In genomic region chr2:133811409-133812125, GRCh38 we compare ENCODE assay signal across 31 cellular contexts.
DNase-seq lines count a peak whose midpoint lies in the region; ATAC-seq, FAIRE-seq and TF ChIP-seq lines count a peak whose summit lies in the region.
"Had no signal": no experiment of that assay in that cellular context is flagged by ENCODE, and none has a peak within 500 bp of the region (broad histone marks: within the 10 kb centered on the region; RNA-seq: fewer than 3 reads in every experiment).

No MANE protein-coding gene starts in this region.

- no peaks in the 10 kb centered on the region for H3K4me1 Mint-ChIP-seq in CD14-positive monocyte
- no peaks in the 10 kb centered on the region for H3K4me1 Mint-ChIP-seq in T-cell
- H3K4me1 Mint-ChIP-seq: activated naive CD8-positive, alpha-beta T cell treated with anti-CD3 and anti-CD28 coated beads, Interleukin-2, amount 50 U/mL, for 24 hours; H9; immature natural killer cell had no signal

- TF ChIP-seq CTCF in CD14-positive monocyte (IDR thresholded peaks at IDR 0.05) (no peak), OCI-LY3 (IDR thresholded peaks at IDR 0.05; ENCODE audit: low read depth, low read length) (no peak), K562 (IDR thresholded peaks at IDR 0.05 in 2 of 3, conservative IDR thresholded peaks at IDR 0.05 in 1 of 3; ENCODE audit: insufficient read depth in 2 of 3, low read depth in 1 of 3, low read length in 3 of 3) (no peak), left lung (IDR thresholded peaks at IDR 0.05) (no peak), thyroid gland (IDR thresholded peaks at IDR 0.05) (no peak), osteoblast (IDR thresholded peaks at IDR 0.05; ENCODE audit: extremely low read depth, low read depth, low read length) (no peak)

- no peaks in the 10 kb centered on the region for H3K9me1 ChIP-seq in K562 (ENCODE audit: control insufficient read depth, insufficient read depth, low read length)

- TF ChIP-seq RAD21 in K562 (CRISPR knock-in tag; conservative IDR thresholded peaks at IDR 0.05 in 1 of 2, IDR thresholded peaks at IDR 0.05 in 1 of 2) = no peak

- peak overlapping the region; percentile 69 for H3K27ac ChIP-seq in OCI-LY3 (ENCODE audit: low read length)
- no peak overlapping the region for H3K27ac ChIP-seq in K562 (ENCODE audit: extremely low read depth, low read depth, low read length)
- no peak overlapping the region for H3K27ac ChIP-seq in left lung
- no peak overlapping the region for H3K27ac ChIP-seq in thyroid gland
- no peak overlapping the region for H3K27ac ChIP-seq in osteoblast (ENCODE audit: low read depth, low read length)
- H3K27ac ChIP-seq: colonic mucosa, KMS-11, pancreas, SJSA1, suprapubic skin had no signal

- FAIRE-seq in K562 (lab: Jason Lieb, UNC) = no peak
- FAIRE-seq: HTR-8/SVneo, pancreas, RCC 7860, urothelium cell line had no signal

- H3K27me3 Mint-ChIP-seq in CD14-positive monocyte (ENCODE audit: low read depth in 3 of 3) (peaks cover 0 to 7% (median 4%) of the 10 kb centered on the region in 3 donors), T-cell (peaks cover 19 to 24% of the 10 kb centered on the region in 2 donors)

- H4K20me1 ChIP-seq in OCI-LY3 (ENCODE audit: insufficient read depth, low read length) (no peaks in the 10 kb centered on the region), K562 (replicated peaks; ENCODE audit: control insufficient read depth, insufficient read depth, low read length) (no peaks in the 10 kb centered on the region), osteoblast (ENCODE audit: insufficient read depth, low read length) (no peaks in the 10 kb centered on the region)

- H3K27me3 ChIP-seq in OCI-LY3 (ENCODE audit: low read depth, low read length) = no peaks in the 10 kb centered on the region; the same call in 1 of the 2 replicates
- H3K27me3 ChIP-seq in K562 (ENCODE audit: control insufficient read depth in 2 of 2, insufficient read depth in 2 of 2, low read length in 2 of 2) = no peaks in the 10 kb centered on the region
- H3K27me3 ChIP-seq in left lung = no peaks in the 10 kb centered on the region
- no peaks in the 10 kb centered on the region for H3K27me3 ChIP-seq in thyroid gland
- no peaks in the 10 kb centered on the region for H3K27me3 ChIP-seq in osteoblast (ENCODE audit: insufficient read depth, low read length)
- H3K27me3 ChIP-seq: colonic mucosa, pancreas, SJSA1, suprapubic skin had no signal

- intact Hi-C loops in CD14-positive monocyte (cut with micrococcal nuclease) (no loop called here), K562 (cut with micrococcal nuclease) (no loop called here), left lung (cut with DNase I) (no loop called here), thyroid gland (cut with DNase I) (no loop called here)

- no peaks in the 10 kb centered on the region for H3K36me3 ChIP-seq in OCI-LY3 (replicated peaks; ENCODE audit: low read depth, low read length)
- no peaks in the 10 kb centered on the region for H3K36me3 ChIP-seq in K562 (ENCODE audit: control insufficient read depth, insufficient read depth, low read length)
- H3K36me3 ChIP-seq in left lung = no peaks in the 10 kb centered on the region
- H3K36me3 ChIP-seq in thyroid gland = no peaks in the 10 kb centered on the region
- H3K36me3 ChIP-seq in osteoblast (ENCODE audit: insufficient read depth, low read length) = no peaks in the 10 kb centered on the region
- H3K36me3 ChIP-seq: colonic mucosa, pancreas, SJSA1, suprapubic skin had no signal

- in situ Hi-C loops in KBM-7 (cut with MboI; ENCODE audit: low pct_unique_long_range_greater_than_20kb, low sequenced_read_pairs) = no loop called here
- in situ Hi-C loops in K562 (cut with MboI) = no loop called here

- DNase-seq in CD14-positive monocyte (ENCODE audit: low spot score) (no peak), KBM-7 (peak; percentile 29), K562 (ENCODE audit: extremely low read depth in 1 of 4, low spot score in 3 of 4) (no peak), left lung (no peak), thyroid gland (no peak), T-cell (no peak), osteoblast (ENCODE audit: insufficient read length, low spot score, missing footprints) (no peak)
- DNase-seq: activated CD4-positive, alpha-beta T cell treated with anti-CD3 and anti-CD28 coated beads, Interleukin-2, amount 50 U/mL, for 48 hours; activated gamma-delta T cell treated with Interleukin-2 at 50 U/mL for 16 hours; activated naive CD8-positive, alpha-beta T cell treated with anti-CD3 and anti-CD28 coated beads, Interleukin-2, amount 50 U/mL, for 24 hours; activated T-cell treated with anti-CD3 and anti-CD28 coated beads, Interleukin-2, amount 50 U/mL, for 48 hours; colonic mucosa; effector CD8-positive, alpha-beta T cell; H9; hypothalamus; immature natural killer cell; left cardiac atrium; mucosa of descending colon; NCI-H1048; NCI-H1694; pancreas; stimulated activated naive CD4-positive, alpha-beta T cell had no signal

- H3K9ac ChIP-seq in OCI-LY3 (ENCODE audit: low read length) (no peak overlapping the region), K562 (ENCODE audit: insufficient read depth in 1 of 2, low read depth in 2 of 2, low read length in 2 of 2) (no peak overlapping the region)
- H3K9ac ChIP-seq: KMS-11 had no signal

- 0% methylated on average over 4 of the region's 4 CpGs for WGBS in K562 (ENCODE audit: insufficient coverage, low coverage, missing lambda C conversion rate)
- 80 to 82% methylated on average over 4 of the region's 4 CpGs for WGBS in thyroid gland, 2 donors

- no TSS peak for BruUV-seq in K562 (replicated peaks; lab: Mats Ljungman, UMichigan)

- H3K79me2 ChIP-seq in OCI-LY3 (ENCODE audit: low read length) (no peaks in the 10 kb centered on the region), K562 (ENCODE audit: control insufficient read depth, insufficient read depth, low read length) (no peaks in the 10 kb centered on the region), osteoblast (ENCODE audit: insufficient read depth, low read length) (no peaks in the 10 kb centered on the region)

- H2AFZ ChIP-seq in OCI-LY3 (ENCODE audit: low read depth, low read length) (no peak overlapping the region), K562 (ENCODE audit: low read depth, low read length) (no peak overlapping the region), osteoblast (ENCODE audit: low read length) (no peak overlapping the region)

- peaks cover 32% of the 10 kb centered on the region; the same call in 1 of the 2 replicates for H3K9me3 ChIP-seq in OCI-LY3 (ENCODE audit: insufficient read depth, low read length)
- H3K9me3 ChIP-seq in K562 (replicated peaks; ENCODE audit: control insufficient read depth, insufficient read depth, low read depth, low read length) = no peaks in the 10 kb centered on the region
- peaks cover 0 to 32% of the 10 kb centered on the region in 2 donors for H3K9me3 ChIP-seq in left lung
- H3K9me3 ChIP-seq in thyroid gland = no peaks in the 10 kb centered on the region
- no peaks in the 10 kb centered on the region for H3K9me3 ChIP-seq in osteoblast (ENCODE audit: low read depth, low read length)
- H3K9me3 ChIP-seq: colonic mucosa, mucosa of descending colon, pancreas, SJSA1, suprapubic skin had no signal

- peaks cover 0 to 8% of the 10 kb centered on the region in 2 donors for H3K36me3 Mint-ChIP-seq in CD14-positive monocyte
- H3K36me3 Mint-ChIP-seq in T-cell = no peaks in the 10 kb centered on the region

- no peak for TF ChIP-seq EP300 in K562 (IDR thresholded peaks at IDR 0.05; ENCODE audit: low read length)

- H3K4me1 ChIP-seq in OCI-LY3 (ENCODE audit: low read length) = no peaks in the 10 kb centered on the region
- H3K4me1 ChIP-seq in K562 (replicated peaks in 1 of 2; ENCODE audit: control insufficient read depth in 2 of 2, insufficient read depth in 2 of 2, low read length in 2 of 2) = no peaks in the 10 kb centered on the region
- no peaks in the 10 kb centered on the region for H3K4me1 ChIP-seq in left lung
- H3K4me1 ChIP-seq in thyroid gland = no peaks in the 10 kb centered on the region
- H3K4me1 ChIP-seq in osteoblast (ENCODE audit: insufficient read depth, low read length) = peaks cover 15% of the 10 kb centered on the region
- H3K4me1 ChIP-seq: colonic mucosa, pancreas, suprapubic skin had no signal

- CTCF ChIA-PET in K562 (lab: Yijun Ruan, JAX; ENCODE audit: low intra/inter-chr PET ratio) (no interaction called here), T-cell (lab: Charles Lee) (no interaction called here)

- POLR2A ChIA-PET in K562 (lab: Yijun Ruan, JAX) = no interaction called here
- POLR2A ChIA-PET in T-cell (lab: Charles Lee) = no interaction called here

- no peak for ATAC-seq in K562
- no peak for ATAC-seq in left lung
- ATAC-seq in T-cell (replicated peaks in 1 of 4) = no peak
- ATAC-seq: activated CD4-positive, CD25-positive, alpha-beta regulatory T cell treated with anti-CD3 and anti-CD28 coated beads, Interleukin-2, amount 50 U/mL, for 24 hours; activated naive CD8-positive, alpha-beta T cell treated with anti-CD3 and anti-CD28 coated beads, Interleukin-2, amount 50 U/mL, for 24 hours; left cardiac atrium; mucosa of descending colon; pancreas had no signal

- H3K4me2 ChIP-seq in OCI-LY3 (ENCODE audit: low read length) (no peak overlapping the region), K562 (ENCODE audit: insufficient read depth, low read length) (no peak overlapping the region), osteoblast (ENCODE audit: insufficient read depth, low read length) (no peak overlapping the region)
- H3K4me2 ChIP-seq: KMS-11 had no signal

- TF ChIP-seq POLR2A in K562 (conservative IDR thresholded peaks at IDR 0.05) (no peak), thyroid gland (IDR thresholded peaks at IDR 0.05) (no peak)

- H3K9me3 Mint-ChIP-seq in CD14-positive monocyte (peaks cover 42 to 85% (median 63%) of the 10 kb centered on the region in 7 donors), T-cell (peaks cover 5 to 28% (median 16%) of the 10 kb centered on the region in 3 donors)

- H3K4me3 ChIP-seq in OCI-LY3 (ENCODE audit: low read length) (no peak overlapping the region), K562 (no peak overlapping the region), left lung (no peak overlapping the region), thyroid gland (replicated peaks in 1 of 3) (no peak overlapping the region), osteoblast (ENCODE audit: insufficient read depth, low read length) (no peak overlapping the region)
- H3K4me3 ChIP-seq: colonic mucosa, mucosa of descending colon, pancreas, SJSA1, suprapubic skin had no signal

- H3K27ac Mint-ChIP-seq in CD14-positive monocyte = peak overlapping the region in 5 of 7 donors; percentile 11 to 60 (median 33)
- H3K27ac Mint-ChIP-seq in T-cell = no peak overlapping the region
- H3K27ac Mint-ChIP-seq: activated naive CD8-positive, alpha-beta T cell treated with anti-CD3 and anti-CD28 coated beads, Interleukin-2, amount 50 U/mL, for 24 hours; H9; immature natural killer cell; T-helper 1 cell treated with Interleukin-12 subunit alpha and Interleukin-12 subunit beta and Interleukin-4 antibody, amounts not matched to agents 30 μg/mL and 1 μg/mL, for 36 hours had no signal

- no peak overlapping the region for H3K4me3 Mint-ChIP-seq in CD14-positive monocyte
- H3K4me3 Mint-ChIP-seq in T-cell = no peak overlapping the region
- H3K4me3 Mint-ChIP-seq: activated naive CD8-positive, alpha-beta T cell treated with anti-CD3 and anti-CD28 coated beads, Interleukin-2, amount 50 U/mL, for 24 hours; H9; immature natural killer cell; T-helper 1 cell treated with Interleukin-12 subunit alpha and Interleukin-12 subunit beta and Interleukin-4 antibody, amounts not matched to agents 30 μg/mL and 1 μg/mL, for 36 hours had no signal

TF ChIP-seq in K562, 482 proteins besides CTCF, POLR2A, EP300 and RAD21 (continues in another document):
- TF ChIP-seq ZNF316 (IDR thresholded peaks at IDR 0.05) = no peak

Comparison
In these comparisons a context has a peak if more than half of its experiments do, and no peak if none do; other contexts are left out.
1. H3K27ac Mint-ChIP-seq: peak in CD14-positive monocyte (5 of 7); none in T-cell (0 of 2).